In the genomic region with DNA sequence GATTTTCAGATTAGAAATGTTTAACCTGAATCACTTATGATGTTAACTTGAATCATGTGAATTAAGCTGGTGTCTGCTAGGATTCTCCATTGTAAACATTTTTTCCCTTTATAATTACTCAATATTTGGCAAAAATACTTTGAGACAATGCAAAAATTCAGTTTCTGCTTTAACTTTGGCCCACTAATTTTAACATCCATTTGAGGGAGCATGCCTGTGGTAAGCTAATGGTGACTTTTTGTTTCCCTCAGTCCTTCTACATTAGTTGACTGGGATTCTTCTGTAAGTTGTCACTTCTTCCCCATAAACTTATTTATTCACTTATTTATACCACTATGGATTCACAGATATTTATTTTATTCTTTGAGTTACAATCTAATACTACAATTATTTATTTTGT, we compare ENCODE assay signal across 21 cellular contexts. TPM values are rescaled to one million over a fixed set of nuclear protein-coding genes. Genes with fewer than 3 reads are reported as not detected.
DNase-seq lines count a peak whose midpoint lies in the region; TF ChIP-seq lines count a peak whose summit lies in the region.
"Had no signal": no experiment of that assay in that cellular context is flagged by ENCODE, and none has a peak within 500 bp of the region (broad histone marks: within the 10 kb centered on the region; RNA-seq: fewer than 3 reads in every experiment).

No MANE protein-coding gene starts in this region.

- DNase-seq in AG10803 (ENCODE audit: low read depth) (peak; percentile 76), GM04503 (ENCODE audit: low read depth) (peak; percentile 54), fibroblast of villous mesenchyme (ENCODE audit: low read depth) (peak; percentile 6), NCI-H2171 (lab: John Stamatoyannopoulos, UW) (no peak), kidney tubule cell (ENCODE audit: low spot score) (no peak), NCI-H1105 (lab: John Stamatoyannopoulos, UW) (no peak)
- DNase-seq: BE2C, Calu3, DMS79 treated with DMSO at 0.1 percent for 48 hours, Kasumi-1, NCI-H1092 treated with DMSO at 0.1 percent for 48 hours, NCI-H1436 treated with DMSO at 0.1 percent for 48 hours, NCI-H187 treated with DMSO at 0.1 percent for 48 hours, NCI-H2107, NCI-H446 treated with DMSO at 0.1 percent for 48 hours, NCI-H526 treated with DMSO at 0.1 percent for 48 hours, SHP77, T-cell had no signal

- H3K27ac ChIP-seq in VCaP: peak overlapping the region; percentile 57; the same call in 1 of the 2 replicates
- H3K27ac ChIP-seq: RWPE1 had no signal

- no peak for TF ChIP-seq CTCF in AG10803 (conservative IDR thresholded peaks at IDR 0.05; ENCODE audit: low read length)
- TF ChIP-seq CTCF in VCaP (conservative IDR thresholded peaks at IDR 0.05): no peak
- no peak for TF ChIP-seq CTCF in fibroblast of villous mesenchyme (IDR thresholded peaks at IDR 0.05; ENCODE audit: insufficient read depth, low read depth, low read length)

- no peak overlapping the region for H3K4me3 ChIP-seq in AG10803 (ENCODE audit: low read length)
- no peak overlapping the region for H3K4me3 ChIP-seq in fibroblast of villous mesenchyme (ENCODE audit: low read depth, low read length)
- H3K4me3 ChIP-seq: K562 had no signal

RNA-seq across cellular contexts. Expression of a gene that starts 59.3 kb away (rescaled TPM):
- total RNA-seq in fibroblast of villous mesenchyme: 28.0 and 41.5 TPM in 2 replicates

Comparison
In these comparisons a context has a peak if more than half of its experiments do, and no peak if none do; other contexts are left out.
1. DNase-seq: peak in AG10803 (single experiment), GM04503 (single experiment) and fibroblast of villous mesenchyme (single experiment); none in NCI-H2171 (single experiment), kidney tubule cell (single experiment) and NCI-H1105 (single experiment).